Comparison of ENCODE assay signal across 9 cellular contexts in genomic region chr3:42831321-42831713, GRCh38. TPM values are rescaled to one million over a fixed set of nuclear protein-coding genes. Genes with fewer than 3 reads are reported as not detected.
DNase-seq lines count a peak whose midpoint lies in the region; TF ChIP-seq lines count a peak whose summit lies in the region.
"Had no signal": no experiment of that assay in that cellular context is flagged by ENCODE, and none has a peak within 500 bp of the region (broad histone marks: within the 10 kb centered on the region; RNA-seq: fewer than 3 reads in every experiment).

No MANE protein-coding gene starts in this region.

- intact Hi-C loops in activated naive CD4-positive, alpha-beta T cell treated with anti-CD3 and anti-CD28 coated beads for 36 hours (cut with micrococcal nuclease), result loop anchor here (1.0 kb wide), 3 partner anchors 8 to 50 kb away; no protein-coding TSS in a partner anchor
- intact Hi-C loops in cardiac septum (cut with DNase I), result loop anchor here (2.0 kb wide), 1 partner anchor 49 kb away; no protein-coding TSS in a partner anchor

- H3K4me3 ChIP-seq in LNCaP clone FGC (ENCODE audit: low read depth, low read length), result no peak overlapping the region

- H3K27me3 Mint-ChIP-seq in activated naive CD4-positive, alpha-beta T cell treated with anti-CD3 and anti-CD28 coated beads for 36 hours (ENCODE audit: low read depth), result no peaks in the 10 kb centered on the region

- CTCF ChIA-PET in activated naive CD4-positive, alpha-beta T cell treated with anti-CD3 and anti-CD28 coated beads for 36 hours (lab: Charles Lee), result interaction anchor here (0.6 to 2.1 kb wide), 16 partner anchors 9 to 582 kb away, joined by 3 to 16 read pairs (median 4); partner anchors contain the start of gene CYP8B1

- no peaks in the 10 kb centered on the region for H3K9me3 Mint-ChIP-seq in activated naive CD4-positive, alpha-beta T cell treated with anti-CD3 and anti-CD28 coated beads for 36 hours

- no peak overlapping the region for H3K27ac Mint-ChIP-seq in activated naive CD4-positive, alpha-beta T cell treated with anti-CD3 and anti-CD28 coated beads for 36 hours

- TF ChIP-seq CTCF in LNCaP clone FGC (IDR thresholded peaks at IDR 0.05; ENCODE audit: control insufficient read depth, extremely low read depth, insufficient read depth), result peak; percentile 70

- DNase-seq in SIG-M5 treated with dmso at 0.1 percent for 504 hours (lab: John Stamatoyannopoulos, UW; ENCODE audit: unreplicated experiment) (peak; percentile 48), SIG-M5 (lab: John Stamatoyannopoulos, UW) (no peak), LNCaP clone FGC (ENCODE audit: low read depth) (peak; percentile 26), SK-N-DZ (ENCODE audit: low spot score) (peak; percentile 17), cardiac septum (ENCODE audit: low spot score) (peak; percentile 88), renal cortical epithelial cell (ENCODE audit: low read depth) (peak; percentile 65), mesenteric fat pad (ENCODE audit: low spot score) (no peak)
- DNase-seq in activated naive CD4-positive, alpha-beta T cell treated with anti-CD3 and anti-CD28 coated beads for 36 hours, result peak; percentile 92

- no peaks in the 10 kb centered on the region for H3K4me1 Mint-ChIP-seq in activated naive CD4-positive, alpha-beta T cell treated with anti-CD3 and anti-CD28 coated beads for 36 hours (ENCODE audit: low read depth)

- no peak overlapping the region for H3K4me3 Mint-ChIP-seq in activated naive CD4-positive, alpha-beta T cell treated with anti-CD3 and anti-CD28 coated beads for 36 hours

- no peaks in the 10 kb centered on the region for H3K36me3 Mint-ChIP-seq in activated naive CD4-positive, alpha-beta T cell treated with anti-CD3 and anti-CD28 coated beads for 36 hours (ENCODE audit: low read depth)

RNA-seq across cellular contexts. Expression of gene ACKR2, which starts 22.1 kb away (rescaled TPM):
- polyA plus RNA-seq in SK-N-DZ (2014; cell fraction: cytosol; rRNA removed), result not detected in 2 replicates
- not detected in 2 replicates for polyA plus RNA-seq in SK-N-DZ (2014; cell fraction: nucleus; rRNA removed)
- total RNA-seq in activated naive CD4-positive, alpha-beta T cell treated with anti-CD3 and anti-CD28 coated beads for 36 hours, result under 1 TPM; 0.42 to 0.76 TPM
- total RNA-seq in cardiac septum, result 1.5 TPM
- 2.9 and 16.8 TPM in 2 replicates for total RNA-seq in renal cortical epithelial cell
- 5.6 TPM for total RNA-seq in mesenteric fat pad
- total RNA-seq: pulmonary artery endothelial cell had no signal

RNA-seq across cellular contexts. Expression of gene HIGD1A, which starts 27.0 kb away (rescaled TPM):
- polyA plus RNA-seq in SK-N-DZ (2014; cell fraction: cytosol; rRNA removed), result 140 and 157 TPM in 2 replicates
- 59.7 and 92.3 TPM in 2 replicates for polyA plus RNA-seq in SK-N-DZ (2014; cell fraction: nucleus; rRNA removed)
- 10 to 100 TPM; 57.1 to 66.4 TPM for total RNA-seq in activated naive CD4-positive, alpha-beta T cell treated with anti-CD3 and anti-CD28 coated beads for 36 hours
- total RNA-seq in cardiac septum (266 TPM), renal cortical epithelial cell (367 and 566 TPM in 2 replicates), mesenteric fat pad (97.4 TPM)

RNA-seq across cellular contexts. Expression of gene CYP8B1, which starts 44.4 kb away (rescaled TPM):
- not detected in 2 replicates for polyA plus RNA-seq in SK-N-DZ (2014; cell fraction: cytosol; rRNA removed)
- not detected in 2 replicates for polyA plus RNA-seq in SK-N-DZ (2014; cell fraction: nucleus; rRNA removed)
- total RNA-seq in activated naive CD4-positive, alpha-beta T cell treated with anti-CD3 and anti-CD28 coated beads for 36 hours, result not detected
- total RNA-seq in cardiac septum, result not detected
- total RNA-seq in renal cortical epithelial cell, result 0.35 and 0.55 TPM in 2 replicates
- total RNA-seq in mesenteric fat pad, result not detected
- total RNA-seq: pulmonary artery endothelial cell had no signal

RNA-seq across cellular contexts. Expression of gene CCDC13, which starts 58.3 kb away (rescaled TPM):
- 0.65 and 0.70 TPM in 2 replicates for polyA plus RNA-seq in SK-N-DZ (2014; cell fraction: cytosol; rRNA removed)
- polyA plus RNA-seq in SK-N-DZ (2014; cell fraction: nucleus; rRNA removed), result 2.4 TPM in 1 of 2 replicates, not detected in the other
- total RNA-seq in activated naive CD4-positive, alpha-beta T cell treated with anti-CD3 and anti-CD28 coated beads for 36 hours, result under 1 TPM in 1 of 2 experiments, not detected in 1; 0.31 TPM
- 1.1 TPM for total RNA-seq in cardiac septum
- total RNA-seq in renal cortical epithelial cell, result 0.17 and 2.8 TPM in 2 replicates
- total RNA-seq in mesenteric fat pad, result 1.3 TPM

Comparison
In these comparisons a context has a peak if more than half of its experiments do, and no peak if none do; other contexts are left out.
1. DNase-seq: peak in SIG-M5 treated with dmso at 0.1 percent for 504 hours (single experiment), LNCaP clone FGC (single experiment), SK-N-DZ (single experiment), activated naive CD4-positive, alpha-beta T cell treated with anti-CD3 and anti-CD28 coated beads for 36 hours (single experiment), cardiac septum (single experiment) and renal cortical epithelial cell (single experiment); none in SIG-M5 (single experiment) and mesenteric fat pad (single experiment).